Comparison of ENCODE assay signal across 8 cellular contexts in genomic region chr1:150875197-150876110, GRCh38. TPM values are rescaled to one million over a fixed set of nuclear protein-coding genes. Genes with fewer than 3 reads are reported as not detected.
A peak's percentile ranks its signal among the peaks of the same experiment; 100 is the strongest.
DNase-seq lines count a peak whose midpoint lies in the region; ATAC-seq and TF ChIP-seq lines count a peak whose summit lies in the region.

No MANE protein-coding gene starts in this region.

- H3K36me3 ChIP-seq in Panc1 (ENCODE audit: control insufficient read depth, insufficient read depth, low read length) (0 out of 2 replicates have a peak, but pooled peaks cover 2% of the 10 kb centered on the region), ectodermal cell (ENCODE audit: control insufficient read depth, insufficient read depth, low read length) (no peaks in the 10 kb centered on the region), mucosa of rectum (ENCODE audit: control insufficient read depth in 2 of 2, insufficient read depth in 2 of 2, low read length in 2 of 2) (no peaks in the 10 kb centered on the region)

- POLR2A ChIA-PET in Panc1 (lab: Charles Lee), result no interaction called here

- H3K27me3 ChIP-seq in Panc1 (ENCODE audit: control insufficient read depth, insufficient read depth, low read length), result no peaks in the 10 kb centered on the region
- no peaks in the 10 kb centered on the region for H3K27me3 ChIP-seq in ectodermal cell (ENCODE audit: control insufficient read depth, insufficient read depth, low read length, poor library complexity, severe bottlenecking)
- H3K27me3 ChIP-seq in mucosa of rectum (ENCODE audit: control insufficient read depth in 2 of 2, insufficient read depth in 2 of 2, low read length in 2 of 2), result no peaks in the 10 kb centered on the region

- H3K9me3 ChIP-seq in Panc1 (ENCODE audit: control insufficient read depth, insufficient read depth, low read depth, low read length) (no peaks in the 10 kb centered on the region), ectodermal cell (ENCODE audit: control insufficient read depth, low read length) (no peaks in the 10 kb centered on the region), mucosa of rectum (ENCODE audit: control insufficient read depth in 2 of 2, low read length in 2 of 2) (no peaks in the 10 kb centered on the region)

- ATAC-seq in Panc1 (no peak), HG02588 (IDR thresholded peaks at IDR 0.05; ENCODE audit: unreplicated experiment) (no peak)

- H3K27ac ChIP-seq in Panc1 (ENCODE audit: low read length) (peak overlapping the region; percentile 82), ectodermal cell (ENCODE audit: insufficient read depth, low read depth, low read length, poor library complexity, severe bottlenecking) (peak overlapping the region; percentile 88), mucosa of rectum (ENCODE audit: low read depth in 2 of 2, low read length in 2 of 2) (peak overlapping the region; percentile 93 to 95)

- TF ChIP-seq CTCF in Panc1 (IDR thresholded peaks at IDR 0.05), result no peak

- H3K4me3 ChIP-seq in Panc1 (ENCODE audit: low read depth in 2 of 2, low read length in 2 of 2) (peak overlapping the region; percentile 74 to 84), ectodermal cell (ENCODE audit: insufficient read depth, low read depth, low read length) (peak overlapping the region; percentile 86), mucosa of rectum (ENCODE audit: low read length in 2 of 2) (peak overlapping the region; percentile 76 to 87)

- H3K4me1 ChIP-seq in Panc1 (ENCODE audit: control insufficient read depth, insufficient read depth, low read length) (peaks cover 12% of the 10 kb centered on the region), ectodermal cell (ENCODE audit: control insufficient read depth, insufficient read depth, low read length) (peaks cover 6% of the 10 kb centered on the region), mucosa of rectum (ENCODE audit: control insufficient read depth in 2 of 2, insufficient read depth in 2 of 2, low read length in 2 of 2) (peaks cover 10 to 12% of the 10 kb centered on the region in 2 donors)

- intact Hi-C loops in Panc1 (cut with micrococcal nuclease; ENCODE audit: unreplicated experiment), result no loop called here

- DNase-seq in NCI-H82 (lab: John Stamatoyannopoulos, UW) (peak; percentile 65), NCI-H82 treated with DMSO at 0.1 percent for 48 hours (lab: John Stamatoyannopoulos, UW; ENCODE audit: unreplicated experiment) (no peak), Panc1 (ENCODE audit: low read depth, low spot score) (no peak), KBM-7 (no peak), AG20443 (ENCODE audit: low spot score) (no peak)

- CTCF ChIA-PET in Panc1 (lab: Charles Lee), result no interaction called here

- in situ Hi-C loops in Panc1 (cut with HindIII; ENCODE audit: low pct_unique_long_range_greater_than_20kb, low sequenced_read_pairs), result no loop called here
- in situ Hi-C loops in KBM-7 (cut with MboI; ENCODE audit: low pct_unique_long_range_greater_than_20kb, low sequenced_read_pairs), result no loop called here

- TSS peak; percentile 87 for BruUV-seq in Panc1 (replicated peaks; lab: Mats Ljungman, UMichigan)

- peak overlapping the region; percentile 47 to 76 for H3K9ac ChIP-seq in mucosa of rectum (ENCODE audit: low read depth in 1 of 2, low read length in 2 of 2)

- 18 to 32% methylated on average over 8 to 15 of the region's 17 CpGs for WGBS in ectodermal cell, 2 experiments

RNA-seq across cellular contexts. Expression of gene ARNT, which starts 0.9 kb away (rescaled TPM):
- 36.2 TPM for total RNA-seq in Panc1 (2021; ENCODE audit: unreplicated experiment)
- 25.1 TPM for polyA plus RNA-seq in Panc1 (2012; ENCODE audit: insufficient read length)
- 39.2 TPM for polyA plus RNA-seq in ectodermal cell (2013, experiment 1 of 4)
- 40.4 TPM for polyA plus RNA-seq in ectodermal cell (2013, experiment 2 of 4)
- 29.4 TPM for polyA plus RNA-seq in ectodermal cell (2013, experiment 3 of 4)
- polyA plus RNA-seq in ectodermal cell (2013, experiment 4 of 4), result 35.1 TPM

RNA-seq across cellular contexts. Expression of gene CTXND2, which starts 11.5 kb away (rescaled TPM):
- not detected for total RNA-seq in Panc1 (2021; ENCODE audit: unreplicated experiment)
- not detected for polyA plus RNA-seq in Panc1 (2012; ENCODE audit: insufficient read length)
- polyA plus RNA-seq in ectodermal cell (2013, experiment 1 of 4), result not detected
- polyA plus RNA-seq in ectodermal cell (2013, experiment 2 of 4), result not detected
- polyA plus RNA-seq in ectodermal cell (2013, experiment 3 of 4), result not detected
- polyA plus RNA-seq in ectodermal cell (2013, experiment 4 of 4), result not detected

RNA-seq across cellular contexts. Expression of gene SETDB1, which starts 50.7 kb away (rescaled TPM):
- total RNA-seq in Panc1 (2021; ENCODE audit: unreplicated experiment), result 43.3 TPM
- polyA plus RNA-seq in Panc1 (2012; ENCODE audit: insufficient read length), result 25.4 TPM
- polyA plus RNA-seq in ectodermal cell (2013, experiment 1 of 4), result 65.5 TPM
- polyA plus RNA-seq in ectodermal cell (2013, experiment 2 of 4), result 70.4 TPM
- 48.8 TPM for polyA plus RNA-seq in ectodermal cell (2013, experiment 3 of 4)
- polyA plus RNA-seq in ectodermal cell (2013, experiment 4 of 4), result 56.5 TPM
